In genomic region chr14:68684466-68685418, GRCh38 we compare ENCODE assay signal across 9 cellular contexts.
DNase-seq lines count a peak whose midpoint lies in the region; ATAC-seq lines count a peak whose summit lies in the region.
"Had no signal": no experiment of that assay in that cellular context is flagged by ENCODE, and none has a peak within 500 bp of the region (broad histone marks: within the 10 kb centered on the region; RNA-seq: fewer than 3 reads in every experiment).

No MANE protein-coding gene starts in this region.

- peak overlapping the region; percentile 23 for H3K4me3 ChIP-seq in CD4-positive, CD25-positive, alpha-beta regulatory T cell (ENCODE audit: low read depth, low read length)
- H3K4me3 ChIP-seq in neuronal stem cell (ENCODE audit: low read length in 2 of 2) = no peak overlapping the region

- no peak overlapping the region for H2BK5ac ChIP-seq in neuronal stem cell (ENCODE audit: low read length)

- no peaks in the 10 kb centered on the region for H3K27me3 Mint-ChIP-seq in CD4-positive, CD25-positive, alpha-beta regulatory T cell
- no peaks in the 10 kb centered on the region for H3K27me3 Mint-ChIP-seq in dendritic cell treated with granulocyte-macrophage colony-stimulating factor and Interleukin-4, amounts not matched to agents 40 ng/mL and 50 ng/mL, for 4 days

- no peak overlapping the region for H2AFZ ChIP-seq in neuronal stem cell (ENCODE audit: low read length)

- H2BK15ac ChIP-seq in neuronal stem cell (ENCODE audit: low read length) = no peak overlapping the region

- H3K27me3 ChIP-seq in CD4-positive, CD25-positive, alpha-beta regulatory T cell (ENCODE audit: control insufficient read depth, insufficient read depth, low read length) = no peaks in the 10 kb centered on the region
- no peaks in the 10 kb centered on the region for H3K27me3 ChIP-seq in neuronal stem cell (ENCODE audit: control insufficient read depth in 3 of 3, insufficient read depth in 3 of 3, low read depth in 1 of 3, low read length in 3 of 3)

- ATAC-seq in CD4-positive, CD25-positive, alpha-beta regulatory T cell (ENCODE audit: low read depth in 2 of 2) = no peak
- no peak for ATAC-seq in GM21737 (IDR thresholded peaks at IDR 0.05; ENCODE audit: unreplicated experiment)

- H2BK120ac ChIP-seq in neuronal stem cell (ENCODE audit: low read depth, low read length) = peak overlapping the region; percentile 93

- H2BK12ac ChIP-seq in neuronal stem cell (ENCODE audit: low read length) = peak overlapping the region; percentile 59

- no peaks in the 10 kb centered on the region for H3K79me1 ChIP-seq in neuronal stem cell (ENCODE audit: low read depth, low read length)

- DNase-seq in CD4-positive, CD25-positive, alpha-beta regulatory T cell = no peak
- peak; percentile 50 for DNase-seq in NCI-H226
- DNase-seq in neuronal stem cell (ENCODE audit: low spot score) = no peak
- no peak for DNase-seq in CD1c-positive myeloid dendritic cell (ENCODE audit: extremely low spot score)
- DNase-seq in DMS153 treated with DMSO at 0.1 percent for 48 hours (lab: John Stamatoyannopoulos, UW; ENCODE audit: unreplicated experiment) = no peak
- no peak for DNase-seq in SHP77 treated with DMSO at 0.1 percent for 48 hours (lab: John Stamatoyannopoulos, UW)
- DNase-seq: NCI-H2029 had no signal

- no peaks in the 10 kb centered on the region for H3K36me3 Mint-ChIP-seq in CD4-positive, CD25-positive, alpha-beta regulatory T cell
- H3K36me3 Mint-ChIP-seq in dendritic cell treated with granulocyte-macrophage colony-stimulating factor and Interleukin-4, amounts not matched to agents 40 ng/mL and 50 ng/mL, for 4 days (ENCODE audit: low read depth) = no peaks in the 10 kb centered on the region

- no peak overlapping the region for H3K9ac ChIP-seq in neuronal stem cell (ENCODE audit: low read depth, low read length, poor library complexity)

- intact Hi-C loops in dendritic cell treated with granulocyte-macrophage colony-stimulating factor and Interleukin-4, amounts not matched to agents 40 ng/mL and 50 ng/mL, for 4 days (cut with micrococcal nuclease) = loop anchor here (5.0 kb wide), 1 partner anchor 87 kb away; no protein-coding TSS in a partner anchor

- peak overlapping the region; percentile 76 for H3K18ac ChIP-seq in neuronal stem cell (ENCODE audit: low read length)

- peak overlapping the region; percentile 93 for H3K27ac ChIP-seq in CD4-positive, CD25-positive, alpha-beta regulatory T cell (ENCODE audit: insufficient read depth, low read length, poor library complexity, severe bottlenecking)
- H3K27ac ChIP-seq in neuronal stem cell (replicated peaks; ENCODE audit: low read length) = no peak overlapping the region

- no CpG with 5 or more reads among the region's 5 CpGs for WGBS in neuronal stem cell (ENCODE audit: extremely low coverage in 2 of 2, insufficient read length in 2 of 2, insufficient replicate concordance in 1 of 2), 2 donors

- H2AK5ac ChIP-seq in neuronal stem cell (ENCODE audit: low read depth, low read length) = peak overlapping the region; percentile 48

- H3K4ac ChIP-seq in neuronal stem cell (ENCODE audit: low read length) = no peak overlapping the region

- peak overlapping the region; percentile 92 to 99 (median 99) for H3K27ac Mint-ChIP-seq in CD4-positive, CD25-positive, alpha-beta regulatory T cell
- peak overlapping the region; percentile 99 for H3K27ac Mint-ChIP-seq in dendritic cell treated with granulocyte-macrophage colony-stimulating factor and Interleukin-4, amounts not matched to agents 40 ng/mL and 50 ng/mL, for 4 days

- H3K36me3 ChIP-seq in CD4-positive, CD25-positive, alpha-beta regulatory T cell (ENCODE audit: control insufficient read depth, insufficient read depth, low read length) = no peaks in the 10 kb centered on the region
- H3K36me3 ChIP-seq in neuronal stem cell (replicated peaks in 1 of 2; ENCODE audit: control insufficient read depth in 2 of 2, insufficient read depth in 2 of 2, low read length in 2 of 2) = peaks cover 0 to 1% of the 10 kb centered on the region in 2 donors

- H3K9me3 Mint-ChIP-seq in CD4-positive, CD25-positive, alpha-beta regulatory T cell = no peaks in the 10 kb centered on the region
- no peaks in the 10 kb centered on the region for H3K9me3 Mint-ChIP-seq in dendritic cell treated with granulocyte-macrophage colony-stimulating factor and Interleukin-4, amounts not matched to agents 40 ng/mL and 50 ng/mL, for 4 days

- peak overlapping the region; percentile 40 to 69 (median 62) for H3K4me3 Mint-ChIP-seq in CD4-positive, CD25-positive, alpha-beta regulatory T cell
- H3K4me3 Mint-ChIP-seq in dendritic cell treated with granulocyte-macrophage colony-stimulating factor and Interleukin-4, amounts not matched to agents 40 ng/mL and 50 ng/mL, for 4 days = no peak overlapping the region

- peaks cover 13 to 77% (median 49%) of the 10 kb centered on the region in 4 donors for H3K4me1 Mint-ChIP-seq in CD4-positive, CD25-positive, alpha-beta regulatory T cell
- H3K4me1 Mint-ChIP-seq in dendritic cell treated with granulocyte-macrophage colony-stimulating factor and Interleukin-4, amounts not matched to agents 40 ng/mL and 50 ng/mL, for 4 days (ENCODE audit: low read depth) = peaks cover 85% of the 10 kb centered on the region

- peaks cover 53% of the 10 kb centered on the region for H3K4me1 ChIP-seq in CD4-positive, CD25-positive, alpha-beta regulatory T cell (ENCODE audit: control insufficient read depth, insufficient read depth, low read length, poor library complexity, severe bottlenecking)
- H3K4me1 ChIP-seq in neuronal stem cell (ENCODE audit: control insufficient read depth in 2 of 2, insufficient read depth in 1 of 2, low read depth in 1 of 2, low read length in 2 of 2) = peaks cover 19 to 25% of the 10 kb centered on the region in 2 donors

- no peak overlapping the region for H3K4me2 ChIP-seq in neuronal stem cell (ENCODE audit: insufficient read depth, low read length, poor library complexity, severe bottlenecking)

- no peak overlapping the region for H4K8ac ChIP-seq in neuronal stem cell (ENCODE audit: low read depth, low read length)

- H3K14ac ChIP-seq in neuronal stem cell (ENCODE audit: low read length) = no peak overlapping the region

- H3K9me3 ChIP-seq in CD4-positive, CD25-positive, alpha-beta regulatory T cell (ENCODE audit: control insufficient read depth in 2 of 2, low read length in 2 of 2) = no peaks in the 10 kb centered on the region
- H3K9me3 ChIP-seq in neuronal stem cell (replicated peaks in 1 of 2; ENCODE audit: control insufficient read depth in 2 of 2, insufficient read depth in 1 of 2, low read depth in 1 of 2, low read length in 2 of 2) = peaks cover 3 to 5% of the 10 kb centered on the region in 2 donors

- no peak overlapping the region for H3K23ac ChIP-seq in neuronal stem cell (ENCODE audit: low read depth, low read length, poor library complexity)

- no peak overlapping the region for H4K91ac ChIP-seq in neuronal stem cell (ENCODE audit: low read depth, low read length, poor library complexity)
